2 cellular contexts compared by ENCODE assay signal in genomic region chrX:107507093-107507743, GRCh38.
TF ChIP-seq lines count a peak whose summit lies in the region.

No MANE protein-coding gene starts in this region.

TF ChIP-seq in H1, 55 proteins besides CTCF, POLR2A, EP300 and RAD21 (continued from another document):
- no peak for TF ChIP-seq KDM5A (IDR thresholded peaks at IDR 0.05; ENCODE audit: low read length)
TF ChIP-seq in H1: peak in this region for 2.

TF ChIP-seq in neural cell, 6 proteins besides CTCF, POLR2A, EP300 and RAD21 (continued from another document):
- no peak for TF ChIP-seq REST (IDR thresholded peaks at IDR 0.05; ENCODE audit: borderline replicate concordance)
- TF ChIP-seq TAF1 (IDR thresholded peaks at IDR 0.05; ENCODE audit: low read depth): no peak
- TF ChIP-seq POLR2AphosphoS5 (IDR thresholded peaks at IDR 0.05): no peak
- no peak for TF ChIP-seq MXI1 (conservative IDR thresholded peaks at IDR 0.05; ENCODE audit: poor library complexity, severe bottlenecking)
- no peak for TF ChIP-seq EZH2 (IDR thresholded peaks at IDR 0.05; ENCODE audit: borderline replicate concordance, insufficient read depth, low read length, poor library complexity, severe bottlenecking)
